ENCODE assay signal across 8 cellular contexts in genomic region chr20:23782366-23782983, GRCh38. TPM values are rescaled to one million over a fixed set of nuclear protein-coding genes. Genes with fewer than 3 reads are reported as not detected.
DNase-seq lines count a peak whose midpoint lies in the region; ATAC-seq and TF ChIP-seq lines count a peak whose summit lies in the region.

No MANE protein-coding gene starts in this region.

- H3K27ac ChIP-seq in DND-41 (ENCODE audit: low read length) (no peak overlapping the region), body of pancreas (no peak overlapping the region)

- H3K9me3 ChIP-seq in DND-41 (ENCODE audit: insufficient read depth, low read length, severe bottlenecking) (no peaks in the 10 kb centered on the region), MG63 (no peaks in the 10 kb centered on the region), body of pancreas (no peaks in the 10 kb centered on the region)

- no peaks in the 10 kb centered on the region for H3K36me3 ChIP-seq in DND-41 (ENCODE audit: insufficient read depth, low read length)
- H3K36me3 ChIP-seq in MG63, result no peaks in the 10 kb centered on the region
- no peaks in the 10 kb centered on the region for H3K36me3 ChIP-seq in body of pancreas (replicated peaks in 1 of 2; ENCODE audit: insufficient read depth in 1 of 2, low read depth in 2 of 2)

- in situ Hi-C loops in ACHN (cut with HindIII; ENCODE audit: low pct_ligation_motif_present, low pct_unique_long_range_greater_than_20kb, low sequenced_read_pairs), result no loop called here

- TF ChIP-seq CTCF in DND-41 (IDR thresholded peaks at IDR 0.05; ENCODE audit: borderline replicate concordance, extremely low read depth, low read length, poor library complexity, severe bottlenecking) (peak; percentile 89), body of pancreas (IDR thresholded peaks at IDR 0.05) (peak in 5 of 7 experiments; percentile 21 to 39 (median 32))

- DNase-seq in ACHN (peak; percentile 22), DND-41 (peak; percentile 79), MG63 (peak; percentile 11), body of pancreas (peak in 2 of 4 donors; percentile 7 to 18), midbrain (lab: John Stamatoyannopoulos, UW) (peak; percentile 2), GF-D8 (lab: John Stamatoyannopoulos, UW) (no peak), NCI-H2196 treated with DMSO at 0.1 percent for 48 hours (lab: John Stamatoyannopoulos, UW; ENCODE audit: unreplicated experiment) (no peak)

- H3K27me3 ChIP-seq in DND-41 (ENCODE audit: insufficient read depth, low read length, poor library complexity) (no peaks in the 10 kb centered on the region), MG63 (no peaks in the 10 kb centered on the region), body of pancreas (no peaks in the 10 kb centered on the region)

- no peak overlapping the region for H2AFZ ChIP-seq in DND-41 (ENCODE audit: low read depth, low read length)

- 63 to 80% methylated on average over 8 of the region's 8 CpGs for WGBS in body of pancreas, 2 donors

- intact Hi-C loops in body of pancreas (cut with DNase I), result no loop called here

- H3K4me1 ChIP-seq in DND-41 (ENCODE audit: insufficient read depth, low read length) (peaks cover 14% of the 10 kb centered on the region), body of pancreas (no peaks in the 10 kb centered on the region)

- no peaks in the 10 kb centered on the region for H3K79me2 ChIP-seq in DND-41 (ENCODE audit: insufficient read depth, low read length)

- H3K9ac ChIP-seq in DND-41 (ENCODE audit: low read depth, low read length), result no peak overlapping the region

- no peak overlapping the region for H3K4me2 ChIP-seq in DND-41 (ENCODE audit: insufficient read depth, low read length)

- H3K4me3 ChIP-seq in DND-41 (ENCODE audit: low read depth in 1 of 2, low read length in 2 of 2) (no peak overlapping the region), MG63 (no peak overlapping the region), body of pancreas (no peak overlapping the region)

- H4K20me1 ChIP-seq in DND-41 (ENCODE audit: insufficient read depth, low read length), result no peaks in the 10 kb centered on the region

- ATAC-seq in DND-41 (ENCODE audit: insufficient read depth, low read depth) (peak; percentile 96), body of pancreas (no peak), HG02852 (IDR thresholded peaks at IDR 0.05; ENCODE audit: unreplicated experiment) (no peak)

- TF ChIP-seq POLR2A in body of pancreas (IDR thresholded peaks at IDR 0.05), result no peak

RNA-seq across cellular contexts. Expression of gene CST1, which starts 31.7 kb away (rescaled TPM):
- total RNA-seq in MG63 (2014; rRNA removed; shearing (Covaris generic); ENCODE audit: low replicate concordance), result not detected in 2 replicates
- total RNA-seq in body of pancreas, result not detected

RNA-seq across cellular contexts. Expression of gene CST2, which starts 44.1 kb away (rescaled TPM):
- total RNA-seq in MG63 (2014; rRNA removed; shearing (Covaris generic); ENCODE audit: low replicate concordance), result not detected in 2 replicates
- not detected for total RNA-seq in body of pancreas

Comparison
In these comparisons a context has a peak if more than half of its experiments do, and no peak if none do; other contexts are left out.
1. DNase-seq: peak in ACHN (single experiment), DND-41 (single experiment), MG63 (single experiment) and midbrain (single experiment); none in GF-D8 (single experiment) and NCI-H2196 treated with DMSO at 0.1 percent for 48 hours (single experiment).